In genomic region chr10:91887900-91888225, GRCh38 we compare ENCODE assay signal across 9 cellular contexts. TPM values are rescaled to one million over a fixed set of nuclear protein-coding genes. Genes with fewer than 3 reads are reported as not detected.
DNase-seq lines count a peak whose midpoint lies in the region; ATAC-seq and TF ChIP-seq lines count a peak whose summit lies in the region.
"Had no signal": no experiment of that assay in that cellular context is flagged by ENCODE, and none has a peak within 500 bp of the region (broad histone marks: within the 10 kb centered on the region; RNA-seq: fewer than 3 reads in every experiment).

No MANE protein-coding gene starts in this region.

- H3K9me3 ChIP-seq in SU-DHL-6 (ENCODE audit: insufficient read depth, low read length) (no peaks in the 10 kb centered on the region), prostate gland (no peaks in the 10 kb centered on the region)

- H3K4me3 Mint-ChIP-seq in Calu3 (ENCODE audit: low read depth, unreplicated experiment) = peak overlapping the region; percentile 83

- H3K27ac ChIP-seq in SU-DHL-6 (ENCODE audit: low read depth, low read length) (no peak overlapping the region), prostate gland (no peak overlapping the region)

- no peaks in the 10 kb centered on the region for H3K36me3 Mint-ChIP-seq in Calu3 (ENCODE audit: insufficient read depth, unreplicated experiment)

- no peaks in the 10 kb centered on the region for H3K4me1 ChIP-seq in prostate gland (replicated peaks)

- no peak overlapping the region for H3K9ac ChIP-seq in SU-DHL-6 (ENCODE audit: low read length)

- H3K4me3 ChIP-seq in SU-DHL-6 (ENCODE audit: insufficient read depth, low read length, poor library complexity, severe bottlenecking) = no peak overlapping the region
- peak overlapping the region; percentile 63 for H3K4me3 ChIP-seq in fibroblast of villous mesenchyme (ENCODE audit: low read depth, low read length)
- peak overlapping the region; percentile 18 to 34 for H3K4me3 ChIP-seq in prostate gland
- H3K4me3 ChIP-seq: K562 had no signal

- no peaks in the 10 kb centered on the region for H3F3A ChIP-seq in SU-DHL-6 (ENCODE audit: insufficient read depth)

- H3K27me3 ChIP-seq in SU-DHL-6 (ENCODE audit: low read length) (no peaks in the 10 kb centered on the region), prostate gland (replicated peaks; ENCODE audit: insufficient read depth) (no peaks in the 10 kb centered on the region)

- WGBS in prostate gland = 3% methylated on average over 5 of the region's 5 CpGs

- intact Hi-C loops in Calu3 (cut with micrococcal nuclease; ENCODE audit: unreplicated experiment) = no loop called here
- intact Hi-C loops in prostate gland (cut with DNase I) = no loop called here

- no peaks in the 10 kb centered on the region for H3K9me3 Mint-ChIP-seq in Calu3 (ENCODE audit: low read depth, unreplicated experiment)

- H3K4me2 ChIP-seq in SU-DHL-6 (ENCODE audit: low read depth, low read length, poor library complexity, severe bottlenecking) = peak overlapping the region; percentile 38

- no peaks in the 10 kb centered on the region for H3K79me2 ChIP-seq in SU-DHL-6 (ENCODE audit: insufficient read depth, low read length)

- H3K27ac Mint-ChIP-seq in Calu3 (ENCODE audit: unreplicated experiment) = peak overlapping the region; percentile 66

- no peaks in the 10 kb centered on the region for H4K20me1 ChIP-seq in SU-DHL-6 (ENCODE audit: low read depth, low read length)

- TF ChIP-seq CTCF in Calu3 (IDR thresholded peaks at IDR 0.05; ENCODE audit: unreplicated experiment) (no peak), SU-DHL-6 (IDR thresholded peaks at IDR 0.05; ENCODE audit: insufficient read depth, low read length, poor library complexity, severe bottlenecking) (no peak), fibroblast of villous mesenchyme (IDR thresholded peaks at IDR 0.05; ENCODE audit: insufficient read depth, low read depth, low read length) (no peak), prostate gland (IDR thresholded peaks at IDR 0.05) (no peak)

- no peak for TF ChIP-seq POLR2A in prostate gland (IDR thresholded peaks at IDR 0.05)

- CTCF ChIA-PET in Calu3 (lab: Charles Lee) = no interaction called here

- H3K36me3 ChIP-seq in SU-DHL-6 (ENCODE audit: low read length) (no peaks in the 10 kb centered on the region), prostate gland (no peaks in the 10 kb centered on the region)

- BruUV-seq in Calu3 (replicated peaks; lab: Mats Ljungman, UMichigan) = no TSS peak

- DNase-seq in Calu3 = no peak
- DNase-seq in fibroblast of villous mesenchyme (ENCODE audit: low read depth) = no peak
- DNase-seq in prostate gland (ENCODE audit: low spot score) = no peak
- DNase-seq in HUDEP-2 (lab: John Stamatoyannopoulos, UW; ENCODE audit: unreplicated experiment in 76 of 76) = no peak
- DNase-seq in NCI-H1436 treated with DMSO at 0.1 percent for 48 hours (lab: John Stamatoyannopoulos, UW) = no peak

- no peak for ATAC-seq in GM18909 (IDR thresholded peaks at IDR 0.05; ENCODE audit: poor library complexity, unreplicated experiment)
- no peak for ATAC-seq in GM18520 (IDR thresholded peaks at IDR 0.05; ENCODE audit: unreplicated experiment)
- ATAC-seq: K562 had no signal

- no peaks in the 10 kb centered on the region for H3K27me3 Mint-ChIP-seq in Calu3 (ENCODE audit: unreplicated experiment)

- H3K4me1 Mint-ChIP-seq in Calu3 (ENCODE audit: low read depth, unreplicated experiment) = peaks cover 14% of the 10 kb centered on the region

- no peaks in the 10 kb centered on the region for H3K9me2 ChIP-seq in SU-DHL-6 (replicated peaks; ENCODE audit: insufficient read depth, low read length)

- peak overlapping the region; percentile 12 for H2AFZ ChIP-seq in SU-DHL-6 (ENCODE audit: low read depth, low read length, severe bottlenecking)

RNA-seq across cellular contexts. Expression of gene FGFBP3, which starts 21.4 kb away (rescaled TPM):
- total RNA-seq in Calu3 (2022) (1.9 and 2.1 TPM in 2 replicates), fibroblast of villous mesenchyme (0.86 and 0.97 TPM in 2 replicates), prostate gland (1 to 10 TPM; 2.3 to 3.4 TPM)

RNA-seq across cellular contexts. Expression of gene BTAF1, which starts 35.7 kb away (rescaled TPM):
- total RNA-seq in Calu3 (2022) (29.2 and 30.7 TPM in 2 replicates), fibroblast of villous mesenchyme (52.8 and 59.2 TPM in 2 replicates), prostate gland (10 to 100 TPM; 31.2 to 43.2 TPM)
